ENCODE assay signal across 6 cellular contexts in the genomic region with DNA sequence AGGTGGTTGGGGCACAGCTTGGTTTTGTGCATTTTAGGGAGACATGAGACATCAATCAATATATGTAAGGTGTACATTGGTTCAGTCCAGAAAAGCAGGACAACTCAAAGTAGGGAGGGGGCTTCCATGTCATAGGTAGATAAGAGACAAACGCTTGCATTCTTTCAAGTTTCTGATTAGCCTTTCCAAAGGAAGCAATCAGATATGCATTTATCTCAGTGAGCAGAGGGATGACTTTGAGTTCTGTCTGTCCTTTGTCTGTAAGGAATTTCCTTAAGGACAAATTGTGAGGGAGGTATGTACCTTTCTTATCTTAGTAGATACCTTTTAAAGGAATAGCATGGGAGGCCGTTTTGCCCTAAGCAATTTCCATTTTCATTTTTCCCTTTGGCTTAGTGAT.
"Had no signal": no experiment of that assay in that cellular context is flagged by ENCODE, and none has a peak within 500 bp of the region (broad histone marks: within the 10 kb centered on the region; RNA-seq: fewer than 3 reads in every experiment).

No MANE protein-coding gene starts in this region.

- H3K27ac ChIP-seq: HL-60 had no signal

- H3K4me3 Mint-ChIP-seq: GM23338, H9, IgD-negative memory B cell had no signal

- H3K27ac Mint-ChIP-seq: GM23338, H9, IgD-negative memory B cell had no signal

- ATAC-seq: GM23338, HepG2 had no signal

- H2AFZ ChIP-seq: GM23338 had no signal

- DNase-seq: H9, HCEC 1CT had no signal

- H3K27me3 Mint-ChIP-seq: IgD-negative memory B cell had no signal

- H3K4me2 ChIP-seq: GM23338 had no signal

- H3K4me3 ChIP-seq: GM23338 had no signal
